Comparison of ENCODE assay signal across 8 cellular contexts in the genomic region with DNA sequence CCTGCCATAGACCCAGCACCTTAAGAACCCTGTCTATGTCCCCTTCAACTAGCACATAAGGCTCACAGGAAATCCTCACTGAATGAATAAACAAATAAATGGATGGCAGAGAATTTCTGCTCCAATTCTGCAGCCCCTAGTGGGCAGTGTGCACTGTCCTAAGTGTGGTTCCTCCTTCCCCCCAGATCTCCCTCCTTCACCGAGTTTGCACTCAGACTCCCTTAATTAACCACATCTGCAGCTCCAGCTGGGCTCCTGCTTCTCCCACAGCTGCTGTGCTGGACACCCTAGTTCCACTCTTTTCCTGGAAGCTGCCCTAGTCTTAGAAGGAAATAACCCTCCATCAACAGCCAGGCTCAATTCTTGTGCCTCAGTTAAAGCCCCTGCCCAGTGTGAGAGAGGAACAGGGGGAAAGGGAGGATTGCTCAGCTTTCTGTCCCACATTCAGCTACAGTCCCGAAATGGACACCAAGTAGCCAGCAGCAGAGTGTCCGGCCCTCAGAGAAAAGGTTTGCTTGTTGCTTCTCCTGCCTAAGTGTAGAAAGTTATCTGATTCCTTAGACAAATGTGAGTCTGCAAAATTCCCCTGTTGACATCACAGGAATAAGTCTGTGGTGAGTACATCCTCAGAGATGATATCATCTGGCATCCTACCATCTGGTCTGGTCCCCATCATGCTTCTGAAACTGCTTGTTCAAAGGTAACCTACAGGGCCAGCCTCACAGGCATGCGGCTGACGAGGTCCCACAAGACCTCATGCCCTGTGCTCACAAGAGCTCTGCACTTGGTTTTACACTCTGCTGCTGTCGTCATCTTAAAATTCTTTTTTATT. TPM values are rescaled to one million over a fixed set of nuclear protein-coding genes. Genes with fewer than 3 reads are reported as not detected.
DNase-seq lines count a peak whose midpoint lies in the region; ATAC-seq, FAIRE-seq and TF ChIP-seq lines count a peak whose summit lies in the region.

No MANE protein-coding gene starts in this region.

- H3K18ac ChIP-seq in H1 (ENCODE audit: extremely low read depth, low read length), result no peak overlapping the region

- no peak overlapping the region for H3K9ac ChIP-seq in H1 (replicated peaks in 1 of 4; ENCODE audit: extremely low read depth in 1 of 4, low read depth in 3 of 4, low read length in 3 of 4)

- peaks cover 0 to 3% (median 0%) of the 10 kb centered on the region in 4 experiments; a peak in 3 of 7 replicates for H3K4me1 ChIP-seq in H1 (replicated peaks in 1 of 4; ENCODE audit: control insufficient read depth in 3 of 4, insufficient read depth in 4 of 4, low read length in 3 of 4)

- no peaks in the 10 kb centered on the region for H3K79me2 ChIP-seq in H1 (ENCODE audit: control insufficient read depth in 1 of 2, insufficient read depth in 2 of 2, low read length in 2 of 2)

- no peak overlapping the region for H4K5ac ChIP-seq in H1 (ENCODE audit: insufficient read length, low read depth, low read length)

- no peak overlapping the region for H3K27ac ChIP-seq in H1 (ENCODE audit: low read depth, low read length)

- TF ChIP-seq EP300 in H1 (IDR thresholded peaks at IDR 0.05; ENCODE audit: borderline replicate concordance in 1 of 2, low read depth in 2 of 2, low read length in 2 of 2), result no peak

- POLR2A ChIA-PET in H1 (lab: Charles Lee; ENCODE audit: partially characterized antibody), result interaction anchor here (0.7 to 3.1 kb wide), 3 partner anchors 9 to 44 kb away, joined by 3 to 10 read pairs (median 5); a partner anchor contains a TSS

- peak; percentile 17 to 38 (median 20); a peak in 3 of 4 replicates for TF ChIP-seq CTCF in H1 (IDR thresholded peaks at IDR 0.05; ENCODE audit: control extremely low read depth in 1 of 3, insufficient read depth in 1 of 3, low read depth in 1 of 3, low read length in 3 of 3)

- H3K23ac ChIP-seq in H1 (ENCODE audit: insufficient read length), result no peak overlapping the region

- TF ChIP-seq POLR2A in H1 (IDR thresholded peaks at IDR 0.05; ENCODE audit: control extremely low read depth in 1 of 2, low read depth in 2 of 2, low read length in 2 of 2), result no peak

- H2AK5ac ChIP-seq in H1 (ENCODE audit: low read depth, low read length), result no peak overlapping the region

- H3K4ac ChIP-seq in H1 (replicated peaks; ENCODE audit: insufficient read length, low read depth, low read length), result no peak overlapping the region

- no peak overlapping the region for H4K8ac ChIP-seq in H1 (ENCODE audit: extremely low read depth, insufficient read depth, low read length)

- 0 out of 2 replicates have a peak, but pooled peaks cover 2% of the 10 kb centered on the region for H3K23me2 ChIP-seq in H1 (ENCODE audit: low read depth, low read length)

- ATAC-seq in HG03097 (IDR thresholded peaks at IDR 0.05; ENCODE audit: low FRiP score, unreplicated experiment) (peak; percentile 54), SK-N-SH treated with all-trans-retinoic acid at 6 μM for 48 hours (peak; percentile 90)

- H3K36me3 ChIP-seq in H1 (ENCODE audit: control insufficient read depth in 2 of 4, insufficient read depth in 4 of 4, low read length in 3 of 4), result no peaks in the 10 kb centered on the region

- CTCF ChIA-PET in H1 (lab: Charles Lee; ENCODE audit: partially characterized antibody), result interaction anchor here (0.8 to 4.1 kb wide), 10 partner anchors 8 to 73 kb away, joined by 3 to 16 read pairs (median 6); a partner anchor contains a TSS

- no peak overlapping the region for H2BK12ac ChIP-seq in H1 (ENCODE audit: low read depth, low read length)

- H2AFZ ChIP-seq in H1 (ENCODE audit: low read length), result peak overlapping the region; percentile 49; the same call in 1 of the 2 replicates

- H3K56ac ChIP-seq in H1 (replicated peaks; ENCODE audit: insufficient read length, low read depth, low read length), result no peak overlapping the region

- no peak for FAIRE-seq in H1 (lab: Jason Lieb, UNC)

- H3K79me1 ChIP-seq in H1 (ENCODE audit: low read depth, low read length), result no peaks in the 10 kb centered on the region

- DNase-seq in activated T-cell treated with anti-CD3 and anti-CD28 coated beads for 24 hours (ENCODE audit: low read depth), result peak; percentile 31
- DNase-seq in activated T-cell treated with anti-CD3 and anti-CD28 coated beads, Interleukin-2, amount 50 U/mL, for 1 hour, result no peak
- DNase-seq in H1 (ENCODE audit: low read depth in 1 of 2, low spot score in 2 of 2), result no peak
- peak; percentile 35 for DNase-seq in pons (ENCODE audit: low spot score)
- no peak for DNase-seq in occipital lobe (lab: John Stamatoyannopoulos, UW)
- DNase-seq in activated CD8-positive, alpha-beta memory T cell treated with anti-CD3 and anti-CD28 coated beads, Interleukin-2, amount 50 U/mL, for 4 hours, result no peak

- no peak overlapping the region for H2BK5ac ChIP-seq in H1 (ENCODE audit: low read depth, low read length)

- no peak overlapping the region for H3K4me2 ChIP-seq in H1 (ENCODE audit: insufficient read depth in 1 of 2, low read depth in 2 of 2, low read length in 2 of 2)

- H3K9me3 ChIP-seq in H1 (ENCODE audit: insufficient read depth in 2 of 2, low read depth in 1 of 2, low read length in 1 of 2), result no peaks in the 10 kb centered on the region

- 0 out of 2 replicates have a peak overlapping the region, but pooled peaks have one; percentile 55 for H2BK20ac ChIP-seq in H1 (ENCODE audit: low read length)

- no peak overlapping the region for H3K4me3 ChIP-seq in H1 (ENCODE audit: extremely low read depth in 1 of 4, insufficient read depth in 2 of 4, low read depth in 3 of 4, low read length in 4 of 4)

- no peak overlapping the region for H2BK15ac ChIP-seq in H1 (ENCODE audit: low read length)

- peak; percentile 19 to 31; a peak in 3 of 4 replicates for TF ChIP-seq RAD21 in H1 (IDR thresholded peaks at IDR 0.05 in 1 of 2, conservative IDR thresholded peaks at IDR 0.05 in 1 of 2; ENCODE audit: low read depth in 2 of 2, low read length in 2 of 2)

- no peaks in the 10 kb centered on the region for H4K20me1 ChIP-seq in H1 (replicated peaks in 1 of 2; ENCODE audit: control insufficient read depth in 1 of 2, insufficient read depth in 2 of 2, low read length in 2 of 2)

- no peaks in the 10 kb centered on the region for H3K27me3 ChIP-seq in H1 (replicated peaks in 1 of 4; ENCODE audit: control insufficient read depth in 3 of 4, extremely low read depth in 1 of 4, insufficient read depth in 3 of 4, low read length in 3 of 4)

- H4K91ac ChIP-seq in H1 (replicated peaks; ENCODE audit: insufficient read length, low read length), result no peak overlapping the region

- H3K14ac ChIP-seq in H1 (ENCODE audit: insufficient read length), result no peak overlapping the region

- H2BK120ac ChIP-seq in H1 (replicated peaks; ENCODE audit: low read depth, low read length), result no peak overlapping the region

- WGBS in H1 (ENCODE audit: extremely low coverage in 1 of 2, insufficient coverage in 1 of 2, insufficient read length in 1 of 2, insufficient replicate concordance in 2 of 2, low coverage in 1 of 2, low lambda C conversion rate in 2 of 2, missing lambda C conversion rate in 1 of 2), 2 experiments, result 76% methylated on average over 6 of the region's 6 CpGs; no CpG with 5 or more reads in 1 of the 2 experiments

RNA-seq across cellular contexts. Expression of a gene that starts 12.3 kb away (rescaled TPM):
- total RNA-seq in H1 (2021; fragmentation: NEBNext Ultra II Directional; extraction: Animal tissue kit (Norgen Biotek cat#: 25700)), result not detected in 2 replicates
- not detected in 2 replicates for polyA plus RNA-seq in H1 (2011; rRNA removed)
- not detected for polyA plus RNA-seq in H1 (2011; cell fraction: cytosol; rRNA removed)
- polyA plus RNA-seq in H1 (2011; cell fraction: nucleus; rRNA removed), result not detected
- not detected in 4 replicates for polyA plus RNA-seq in H1 (2012, experiment 1 of 2)
- polyA plus RNA-seq in H1 (2012, experiment 2 of 2), result not detected
- not detected for polyA plus RNA-seq in H1 (2013, experiment 1 of 2)
- not detected for polyA plus RNA-seq in H1 (2013, experiment 2 of 2)
- not detected in 2 replicates for polyA minus RNA-seq in H1 (2011; rRNA and poly(A)+ RNA removed)
- polyA minus RNA-seq in H1 (2011; cell fraction: cytosol; rRNA and poly(A)+ RNA removed), result not detected
- polyA minus RNA-seq in H1 (2011; cell fraction: nucleus; rRNA and poly(A)+ RNA removed), result not detected
- total RNA-seq in occipital lobe, result not detected

RNA-seq across cellular contexts. Expression of a gene that starts 12.4 kb away (rescaled TPM):
- total RNA-seq in H1 (2021; fragmentation: NEBNext Ultra II Directional; extraction: Animal tissue kit (Norgen Biotek cat#: 25700)), result 50.4 and 54.6 TPM in 2 replicates
- 108 and 168 TPM in 2 replicates for polyA plus RNA-seq in H1 (2011; rRNA removed)
- 81.5 TPM for polyA plus RNA-seq in H1 (2011; cell fraction: cytosol; rRNA removed)
- polyA plus RNA-seq in H1 (2011; cell fraction: nucleus; rRNA removed), result 137 TPM
- polyA plus RNA-seq in H1 (2012, experiment 1 of 2), result 68.0 to 82.6 TPM (median 74.3 TPM) in 4 replicates
- polyA plus RNA-seq in H1 (2012, experiment 2 of 2), result 55.0 TPM
- polyA plus RNA-seq in H1 (2013, experiment 1 of 2), result 125 TPM
- 165 TPM for polyA plus RNA-seq in H1 (2013, experiment 2 of 2)
- polyA minus RNA-seq in H1 (2011; rRNA and poly(A)+ RNA removed), result 133 and 136 TPM in 2 replicates
- 33.8 TPM for polyA minus RNA-seq in H1 (2011; cell fraction: cytosol; rRNA and poly(A)+ RNA removed)
- 39.0 TPM for polyA minus RNA-seq in H1 (2011; cell fraction: nucleus; rRNA and poly(A)+ RNA removed)
- 51.2 TPM for total RNA-seq in occipital lobe

RNA-seq across cellular contexts. Expression of a gene that starts 21.4 kb away (rescaled TPM):
- total RNA-seq in H1 (2021; fragmentation: NEBNext Ultra II Directional; extraction: Animal tissue kit (Norgen Biotek cat#: 25700)), result 10.3 and 11.8 TPM in 2 replicates
- polyA plus RNA-seq in H1 (2011; rRNA removed), result 9.7 and 9.8 TPM in 2 replicates
- 12.4 TPM for polyA plus RNA-seq in H1 (2011; cell fraction: cytosol; rRNA removed)
- polyA plus RNA-seq in H1 (2011; cell fraction: nucleus; rRNA removed), result 36.6 TPM
- 15.6 to 19.3 TPM (median 17.4 TPM) in 4 replicates for polyA plus RNA-seq in H1 (2012, experiment 1 of 2)
- 2.8 TPM for polyA plus RNA-seq in H1 (2012, experiment 2 of 2)
- polyA plus RNA-seq in H1 (2013, experiment 1 of 2), result 10.5 TPM
- 9.1 TPM for polyA plus RNA-seq in H1 (2013, experiment 2 of 2)
- 5.8 and 8.0 TPM in 2 replicates for polyA minus RNA-seq in H1 (2011; rRNA and poly(A)+ RNA removed)
- polyA minus RNA-seq in H1 (2011; cell fraction: cytosol; rRNA and poly(A)+ RNA removed), result 5.4 TPM
- 14.9 TPM for polyA minus RNA-seq in H1 (2011; cell fraction: nucleus; rRNA and poly(A)+ RNA removed)
- total RNA-seq in occipital lobe, result 7.6 TPM

RNA-seq across cellular contexts. Expression of a gene that starts 23.0 kb away (rescaled TPM):
- total RNA-seq in H1 (2021; fragmentation: NEBNext Ultra II Directional; extraction: Animal tissue kit (Norgen Biotek cat#: 25700)), result not detected in 2 replicates
- polyA plus RNA-seq in H1 (2011; rRNA removed), result 0.03 and 0.05 TPM in 2 replicates
- not detected for polyA plus RNA-seq in H1 (2011; cell fraction: cytosol; rRNA removed)
- polyA plus RNA-seq in H1 (2011; cell fraction: nucleus; rRNA removed), result not detected
- not detected in 4 replicates for polyA plus RNA-seq in H1 (2012, experiment 1 of 2)
- 0.07 TPM for polyA plus RNA-seq in H1 (2012, experiment 2 of 2)
- polyA plus RNA-seq in H1 (2013, experiment 1 of 2), result 0.06 TPM
- 0.06 TPM for polyA plus RNA-seq in H1 (2013, experiment 2 of 2)
- polyA minus RNA-seq in H1 (2011; rRNA and poly(A)+ RNA removed), result 0.44 TPM in 1 of 2 replicates, not detected in the other
- not detected for polyA minus RNA-seq in H1 (2011; cell fraction: cytosol; rRNA and poly(A)+ RNA removed)
- not detected for polyA minus RNA-seq in H1 (2011; cell fraction: nucleus; rRNA and poly(A)+ RNA removed)
- not detected for total RNA-seq in occipital lobe

RNA-seq across cellular contexts. Expression of a gene that starts 40.8 kb away (rescaled TPM):
- total RNA-seq in H1 (2021; fragmentation: NEBNext Ultra II Directional; extraction: Animal tissue kit (Norgen Biotek cat#: 25700)), result 198 TPM in 2 replicates
- polyA plus RNA-seq in H1 (2011; rRNA removed), result 151 and 182 TPM in 2 replicates
- polyA plus RNA-seq in H1 (2011; cell fraction: cytosol; rRNA removed), result 163 TPM
- polyA plus RNA-seq in H1 (2011; cell fraction: nucleus; rRNA removed), result 205 TPM
- polyA plus RNA-seq in H1 (2012, experiment 1 of 2), result 176 to 222 TPM (median 218 TPM) in 4 replicates
- polyA plus RNA-seq in H1 (2012, experiment 2 of 2), result 235 TPM
- 142 TPM for polyA plus RNA-seq in H1 (2013, experiment 1 of 2)
- 143 TPM for polyA plus RNA-seq in H1 (2013, experiment 2 of 2)
- polyA minus RNA-seq in H1 (2011; rRNA and poly(A)+ RNA removed), result 133 and 164 TPM in 2 replicates
- polyA minus RNA-seq in H1 (2011; cell fraction: cytosol; rRNA and poly(A)+ RNA removed), result 79.9 TPM
- polyA minus RNA-seq in H1 (2011; cell fraction: nucleus; rRNA and poly(A)+ RNA removed), result 44.9 TPM
- total RNA-seq in occipital lobe, result 69.1 TPM

Comparison
In these comparisons a context has a peak if more than half of its experiments do, and no peak if none do; other contexts are left out.
1. DNase-seq: peak in activated T-cell treated with anti-CD3 and anti-CD28 coated beads for 24 hours (single experiment) and pons (single experiment); none in activated T-cell treated with anti-CD3 and anti-CD28 coated beads, Interleukin-2, amount 50 U/mL, for 1 hour (single experiment), H1 (0 of 2), occipital lobe (single experiment) and activated CD8-positive, alpha-beta memory T cell treated with anti-CD3 and anti-CD28 coated beads, Interleukin-2, amount 50 U/mL, for 4 hours (single experiment).